In the genomic region with DNA sequence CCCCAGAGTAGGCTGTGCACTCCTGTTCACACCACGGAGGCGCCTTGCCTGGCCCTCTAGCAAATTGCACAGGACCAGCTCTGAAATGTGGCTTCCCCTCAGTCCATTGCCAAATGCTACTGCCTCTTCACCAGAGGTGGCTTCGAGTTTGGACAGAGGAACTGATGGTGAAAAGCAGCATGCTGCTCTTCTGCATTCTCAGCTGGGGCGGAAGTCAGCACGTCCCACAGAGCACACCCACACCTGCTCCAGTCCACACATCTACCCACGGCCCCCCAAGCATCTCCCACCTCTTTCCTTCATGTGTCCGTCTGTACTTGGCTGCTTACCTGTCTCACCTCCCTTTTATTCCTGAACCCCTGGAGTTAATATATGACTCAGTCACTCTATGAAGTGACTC, we compare ENCODE assay signal across 18 cellular contexts.
"Had no signal": no experiment of that assay in that cellular context is flagged by ENCODE, and none has a peak within 500 bp of the region (broad histone marks: within the 10 kb centered on the region; RNA-seq: fewer than 3 reads in every experiment).

No MANE protein-coding gene starts in this region.

- H3K9me3 Mint-ChIP-seq: activated CD4-positive, alpha-beta memory T cell treated with anti-CD3 and anti-CD28 coated beads, Interleukin-2, amount 10 ng/mL, durations not matched to agents 7 days and 5 days; dendritic cell treated with granulocyte-macrophage colony-stimulating factor and Interleukin-4, amounts not matched to agents 40 ng/mL and 50 ng/mL, for 4 days; immature natural killer cell; naive thymus-derived CD8-positive, alpha-beta T cell had no signal

- DNase-seq: activated CD4-positive, alpha-beta memory T cell treated with anti-CD3 and anti-CD28 coated beads, Interleukin-2, amount 10 ng/mL, durations not matched to agents 7 days and 5 days; activated CD4-positive, alpha-beta T cell treated with anti-CD3 and anti-CD28 coated beads for 36 hours; activated CD8-positive, alpha-beta memory T cell treated with anti-CD3 and anti-CD28 coated beads, Interleukin-2, amount 10 ng/mL, durations not matched to agents 7 days and 5 days; effector memory CD4-positive, alpha-beta T cell; esophagus squamous epithelium; immature natural killer cell; kidney glomerular epithelial cell; left ventricle myocardium inferior; mesendoderm; naive thymus-derived CD8-positive, alpha-beta T cell; sigmoid colon; stimulated activated CD4-positive, alpha-beta T cell treated with anti-CD3 and anti-CD28 coated beads, Interleukin-4, amount 100 ng/mL, for 4 hours; stimulated activated naive CD4-positive, alpha-beta T cell had no signal

- ATAC-seq: activated CD4-positive, alpha-beta T cell treated with anti-CD3 and anti-CD28 coated beads for 36 hours; activated CD8-positive, alpha-beta memory T cell treated with anti-CD3 and anti-CD28 coated beads, Interleukin-2, amount 10 ng/mL, durations not matched to agents 7 days and 5 days; naive thymus-derived CD8-positive, alpha-beta T cell had no signal

- H3K9me3 ChIP-seq: esophagus squamous epithelium, left ventricle myocardium inferior, sigmoid colon had no signal

- H3K27me3 Mint-ChIP-seq: activated CD4-positive, alpha-beta memory T cell treated with anti-CD3 and anti-CD28 coated beads, Interleukin-2, amount 10 ng/mL, durations not matched to agents 7 days and 5 days; activated CD4-positive, alpha-beta T cell treated with anti-CD3 and anti-CD28 coated beads for 36 hours; activated CD8-positive, alpha-beta memory T cell treated with anti-CD3 and anti-CD28 coated beads, Interleukin-2, amount 10 ng/mL, durations not matched to agents 7 days and 5 days; activated naive CD8-positive, alpha-beta T cell; naive thymus-derived CD8-positive, alpha-beta T cell had no signal

- H3K79me2 ChIP-seq: parathyroid adenoma had no signal

- H3K27ac Mint-ChIP-seq: activated CD4-positive, alpha-beta memory T cell treated with anti-CD3 and anti-CD28 coated beads, Interleukin-2, amount 10 ng/mL, durations not matched to agents 7 days and 5 days; activated CD4-positive, alpha-beta T cell treated with anti-CD3 and anti-CD28 coated beads for 36 hours; activated CD8-positive, alpha-beta memory T cell treated with anti-CD3 and anti-CD28 coated beads, Interleukin-2, amount 10 ng/mL, durations not matched to agents 7 days and 5 days; activated naive CD8-positive, alpha-beta T cell; dendritic cell treated with granulocyte-macrophage colony-stimulating factor and Interleukin-4, amounts not matched to agents 40 ng/mL and 50 ng/mL, for 4 days; naive thymus-derived CD8-positive, alpha-beta T cell had no signal

- H2AFZ ChIP-seq: parathyroid adenoma had no signal

- H3K27ac ChIP-seq: cardiac muscle cell, esophagus squamous epithelium, left ventricle myocardium inferior, parathyroid adenoma, sigmoid colon, VCaP had no signal

- H3K4me1 ChIP-seq: esophagus squamous epithelium, left ventricle myocardium inferior, parathyroid adenoma had no signal

- H3K4me3 Mint-ChIP-seq: activated CD4-positive, alpha-beta memory T cell treated with anti-CD3 and anti-CD28 coated beads, Interleukin-2, amount 10 ng/mL, durations not matched to agents 7 days and 5 days; activated CD4-positive, alpha-beta T cell treated with anti-CD3 and anti-CD28 coated beads for 36 hours; activated CD8-positive, alpha-beta memory T cell treated with anti-CD3 and anti-CD28 coated beads, Interleukin-2, amount 10 ng/mL, durations not matched to agents 7 days and 5 days; activated naive CD8-positive, alpha-beta T cell; dendritic cell treated with granulocyte-macrophage colony-stimulating factor and Interleukin-4, amounts not matched to agents 40 ng/mL and 50 ng/mL, for 4 days; immature natural killer cell; naive thymus-derived CD8-positive, alpha-beta T cell had no signal

- H3K4me1 Mint-ChIP-seq: immature natural killer cell had no signal

- H3K9ac ChIP-seq: parathyroid adenoma had no signal

- H3K27me3 ChIP-seq: cardiac muscle cell, esophagus squamous epithelium, sigmoid colon had no signal

- H3K4me3 ChIP-seq: cardiac muscle cell, esophagus squamous epithelium, left ventricle myocardium inferior, sigmoid colon had no signal
